In genomic region chr2:200453142-200453852, GRCh38 we compare ENCODE assay signal across 1 cellular context.
A peak's percentile ranks its signal among the peaks of the same experiment; 100 is the strongest.
TF ChIP-seq lines count a peak whose summit lies in the region.

No MANE protein-coding gene starts in this region.

TF ChIP-seq in HepG2, 621 proteins besides CTCF, POLR2A, EP300 and RAD21:
- TF ChIP-seq RBM22 (optimal IDR thresholded peaks at IDR 0.05; ENCODE audit: low read length) (peak; percentile 97), PHF5A (CRISPR knock-in tag; IDR thresholded peaks at IDR 0.05; ENCODE audit: low read depth, unreplicated experiment) (no peak), SSRP1 (CRISPR knock-in tag; IDR thresholded peaks at IDR 0.05) (0 out of 2 replicates have a peak, but pooled peaks have one; percentile 20), IRF1 (CRISPR knock-in tag; IDR thresholded peaks at IDR 0.05; ENCODE audit: low read depth) (no peak), HOXA7 (CRISPR knock-in tag; IDR thresholded peaks at IDR 0.05) (no peak), AGO2 (optimal IDR thresholded peaks at IDR 0.05; ENCODE audit: low read depth, low read length) (peak; percentile 60), POLR2G (IDR thresholded peaks at IDR 0.05; ENCODE audit: low read depth, low read length) (0 out of 2 replicates have a peak, but pooled peaks have one; percentile 30), ZNF75D (CRISPR knock-in tag; IDR thresholded peaks at IDR 0.05; ENCODE audit: borderline replicate concordance) (no peak), EHMT2 (IDR thresholded peaks at IDR 0.05; ENCODE audit: borderline replicate concordance, low read depth, low read length) (no peak)
